Comparison of ENCODE assay signal across 19 cellular contexts in the genomic region with DNA sequence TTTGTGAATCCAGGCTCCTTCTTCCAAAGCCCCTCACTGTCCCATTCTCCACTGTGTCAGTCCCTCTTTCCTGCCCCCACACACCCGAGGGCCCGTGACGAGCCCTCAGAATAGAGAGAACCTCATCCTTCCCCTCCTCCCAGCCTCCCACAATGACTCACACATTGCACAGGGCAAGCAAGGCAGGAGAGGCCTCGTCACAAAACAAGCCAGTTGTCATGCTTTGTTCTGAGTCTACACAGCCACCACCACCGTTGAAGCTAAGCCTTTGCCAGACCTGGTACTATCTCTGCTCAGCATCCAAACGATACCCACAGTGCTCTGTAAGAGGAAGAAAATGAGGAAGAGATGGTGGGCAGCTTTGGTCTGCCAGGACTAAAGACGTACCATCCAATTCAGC.
DNase-seq lines count a peak whose midpoint lies in the region; ATAC-seq, FAIRE-seq and TF ChIP-seq lines count a peak whose summit lies in the region.
"Had no signal": no experiment of that assay in that cellular context is flagged by ENCODE, and none has a peak within 500 bp of the region (broad histone marks: within the 10 kb centered on the region; RNA-seq: fewer than 3 reads in every experiment).

No MANE protein-coding gene starts in this region.

- H3K4me3 Mint-ChIP-seq in activated T-cell treated with anti-CD3 and anti-CD28 coated beads, Interleukin-2, amount 50 U/mL, for 72 hours: no peak overlapping the region
- no peak overlapping the region for H3K4me3 Mint-ChIP-seq in activated CD8-positive, alpha-beta T cell treated with anti-CD3 and anti-CD28 coated beads, Interleukin-2, amount 10 ng/mL, durations not matched to agents 7 days and 5 days
- H3K4me3 Mint-ChIP-seq: activated CD4-positive, alpha-beta T cell treated with anti-CD3 and anti-CD28 coated beads, Interleukin-2, amount 10 ng/mL, durations not matched to agents 24 days and 14 days; stimulated activated memory B cell treated with anti-CD40 and anti-IgM and Interleukin-4, amounts not matched to agents 10 μg/mL and 1 μg/mL and 100 μg/mL, for 72 hours had no signal

- H2BK12ac ChIP-seq in H1 (ENCODE audit: low read depth, low read length) (no peak overlapping the region), trophoblast cell (ENCODE audit: low read length) (peak overlapping the region; percentile 1)

- H3K4me2 ChIP-seq in H1 (ENCODE audit: insufficient read depth in 1 of 2, low read depth in 2 of 2, low read length in 2 of 2): no peak overlapping the region
- H3K4me2 ChIP-seq in trophoblast cell (ENCODE audit: low read length): no peak overlapping the region

- H3K79me2 ChIP-seq in H1 (ENCODE audit: control insufficient read depth in 1 of 2, insufficient read depth in 2 of 2, low read length in 2 of 2) (no peaks in the 10 kb centered on the region), trophoblast cell (ENCODE audit: control insufficient read depth, insufficient read depth, low read length, poor library complexity) (peaks cover 4% of the 10 kb centered on the region)

- H2BK5ac ChIP-seq in H1 (ENCODE audit: low read depth, low read length) (no peak overlapping the region), trophoblast cell (ENCODE audit: low read depth, low read length, poor library complexity) (peak overlapping the region; percentile 18)

- TF ChIP-seq POLR2A in H1 (IDR thresholded peaks at IDR 0.05; ENCODE audit: control extremely low read depth in 1 of 2, low read depth in 2 of 2, low read length in 2 of 2): no peak

- H2BK20ac ChIP-seq in H1 (ENCODE audit: low read length): no peak overlapping the region

- H3K9me3 Mint-ChIP-seq in activated T-cell treated with anti-CD3 and anti-CD28 coated beads, Interleukin-2, amount 50 U/mL, for 72 hours: no peaks in the 10 kb centered on the region
- H3K9me3 Mint-ChIP-seq in activated CD8-positive, alpha-beta T cell treated with anti-CD3 and anti-CD28 coated beads, Interleukin-2, amount 10 ng/mL, durations not matched to agents 7 days and 5 days (ENCODE audit: insufficient read depth): no peaks in the 10 kb centered on the region
- H3K9me3 Mint-ChIP-seq: activated CD4-positive, alpha-beta T cell treated with anti-CD3 and anti-CD28 coated beads, Interleukin-2, amount 10 ng/mL, durations not matched to agents 24 days and 14 days; stimulated activated memory B cell treated with anti-CD40 and anti-IgM and Interleukin-4, amounts not matched to agents 10 μg/mL and 1 μg/mL and 100 μg/mL, for 72 hours had no signal

- H3K9ac ChIP-seq in H1 (replicated peaks in 1 of 4; ENCODE audit: extremely low read depth in 1 of 4, low read depth in 3 of 4, low read length in 3 of 4) (no peak overlapping the region), trophoblast cell (ENCODE audit: low read length) (no peak overlapping the region)

- H3K27me3 ChIP-seq in H1 (replicated peaks in 1 of 4; ENCODE audit: control insufficient read depth in 3 of 4, extremely low read depth in 1 of 4, insufficient read depth in 3 of 4, low read length in 3 of 4): no peaks in the 10 kb centered on the region; a peak in 1 of 7 replicates
- H3K27me3 ChIP-seq in trophoblast cell (ENCODE audit: insufficient read depth, low read length): no peaks in the 10 kb centered on the region
- H3K27me3 ChIP-seq: vagina had no signal

- CTCF ChIA-PET in H1 (lab: Charles Lee; ENCODE audit: partially characterized antibody): no interaction called here
- CTCF ChIA-PET in activated CD8-positive, alpha-beta T cell treated with anti-CD3 and anti-CD28 coated beads, Interleukin-2, amount 10 ng/mL, durations not matched to agents 7 days and 5 days (lab: Charles Lee): no interaction called here

- H3K23me2 ChIP-seq in H1 (ENCODE audit: low read depth, low read length): no peaks in the 10 kb centered on the region

- H3K36me3 Mint-ChIP-seq in activated T-cell treated with anti-CD3 and anti-CD28 coated beads, Interleukin-2, amount 50 U/mL, for 72 hours (ENCODE audit: insufficient read depth in 2 of 2): no peaks in the 10 kb centered on the region
- no peaks in the 10 kb centered on the region for H3K36me3 Mint-ChIP-seq in activated CD8-positive, alpha-beta T cell treated with anti-CD3 and anti-CD28 coated beads, Interleukin-2, amount 10 ng/mL, durations not matched to agents 7 days and 5 days (ENCODE audit: low read depth)
- H3K36me3 Mint-ChIP-seq: stimulated activated memory B cell treated with anti-CD40 and anti-IgM and Interleukin-4, amounts not matched to agents 10 μg/mL and 1 μg/mL and 100 μg/mL, for 72 hours had no signal

- H3K4me1 ChIP-seq in H1 (replicated peaks in 1 of 4; ENCODE audit: control insufficient read depth in 3 of 4, insufficient read depth in 4 of 4, low read length in 3 of 4): peaks cover 0 to 2% (median 1%) of the 10 kb centered on the region in 4 experiments; a peak in 3 of 7 replicates
- H3K4me1 ChIP-seq in trophoblast cell (ENCODE audit: control insufficient read depth in 1 of 2, insufficient read depth in 2 of 2, low read length in 2 of 2): peaks cover 39 to 42% of the 10 kb centered on the region in 2 experiments
- H3K4me1 ChIP-seq: vagina had no signal

- H2BK120ac ChIP-seq in H1 (replicated peaks; ENCODE audit: low read depth, low read length) (no peak overlapping the region), trophoblast cell (ENCODE audit: insufficient read depth, low read length, poor library complexity) (peak overlapping the region; percentile 77)

- TF ChIP-seq EP300 in H1 (IDR thresholded peaks at IDR 0.05; ENCODE audit: borderline replicate concordance in 1 of 2, low read depth in 2 of 2, low read length in 2 of 2): no peak

- H3K9me3 ChIP-seq in H1 (ENCODE audit: insufficient read depth in 2 of 2, low read depth in 1 of 2, low read length in 1 of 2): no peaks in the 10 kb centered on the region
- no peaks in the 10 kb centered on the region for H3K9me3 ChIP-seq in trophoblast cell (ENCODE audit: insufficient read depth, low read depth, low read length)
- H3K9me3 ChIP-seq: vagina had no signal

- no peak overlapping the region for H3K4me3 ChIP-seq in GM12865 (ENCODE audit: low read depth, low read length)
- H3K4me3 ChIP-seq in H1 (ENCODE audit: extremely low read depth in 1 of 4, insufficient read depth in 2 of 4, low read depth in 3 of 4, low read length in 4 of 4): no peak overlapping the region
- no peak overlapping the region for H3K4me3 ChIP-seq in trophoblast cell (ENCODE audit: low read depth, low read length)
- H3K4me3 ChIP-seq: vagina had no signal

- no peak for TF ChIP-seq RAD21 in H1 (IDR thresholded peaks at IDR 0.05 in 1 of 2, conservative IDR thresholded peaks at IDR 0.05 in 1 of 2; ENCODE audit: low read depth in 2 of 2, low read length in 2 of 2)

- H3K79me1 ChIP-seq in H1 (ENCODE audit: low read depth, low read length): no peaks in the 10 kb centered on the region
- peaks cover 45% of the 10 kb centered on the region for H3K79me1 ChIP-seq in trophoblast cell (ENCODE audit: low read length)

- no peaks in the 10 kb centered on the region for H3K4me1 Mint-ChIP-seq in activated T-cell treated with anti-CD3 and anti-CD28 coated beads, Interleukin-2, amount 50 U/mL, for 72 hours (ENCODE audit: low read depth)
- H3K4me1 Mint-ChIP-seq in activated CD8-positive, alpha-beta T cell treated with anti-CD3 and anti-CD28 coated beads, Interleukin-2, amount 10 ng/mL, durations not matched to agents 7 days and 5 days (ENCODE audit: low read depth): no peaks in the 10 kb centered on the region
- H3K4me1 Mint-ChIP-seq: activated CD4-positive, alpha-beta T cell treated with anti-CD3 and anti-CD28 coated beads, Interleukin-2, amount 10 ng/mL, durations not matched to agents 24 days and 14 days; stimulated activated memory B cell treated with anti-CD40 and anti-IgM and Interleukin-4, amounts not matched to agents 10 μg/mL and 1 μg/mL and 100 μg/mL, for 72 hours had no signal

- H4K8ac ChIP-seq in H1 (ENCODE audit: extremely low read depth, insufficient read depth, low read length) (no peak overlapping the region), trophoblast cell (ENCODE audit: low read depth, low read length) (no peak overlapping the region)

- H4K12ac ChIP-seq in trophoblast cell (ENCODE audit: low read depth, low read length): no peak overlapping the region

- H3K18ac ChIP-seq in H1 (ENCODE audit: extremely low read depth, low read length) (no peak overlapping the region), trophoblast cell (ENCODE audit: low read length) (peak overlapping the region; percentile 0)

- H2AFZ ChIP-seq in H1 (ENCODE audit: low read length) (peak overlapping the region; percentile 76; the same call in 1 of the 2 replicates), trophoblast cell (ENCODE audit: insufficient read depth, low read length, poor library complexity) (no peak overlapping the region)

- H2BK15ac ChIP-seq in H1 (ENCODE audit: low read length): no peak overlapping the region

- H3K14ac ChIP-seq in H1 (ENCODE audit: insufficient read length): no peak overlapping the region
- peak overlapping the region; percentile 0 for H3K14ac ChIP-seq in trophoblast cell (ENCODE audit: low read length)

- no peak for ATAC-seq in GM19035 (IDR thresholded peaks at IDR 0.05; ENCODE audit: unreplicated experiment)
- no peak for ATAC-seq in activated T-cell treated with anti-CD3 and anti-CD28 coated beads, Interleukin-2, amount 50 U/mL, for 72 hours (replicated peaks in 1 of 2)
- no peak for ATAC-seq in activated CD8-positive, alpha-beta T cell treated with anti-CD3 and anti-CD28 coated beads, Interleukin-2, amount 10 ng/mL, durations not matched to agents 7 days and 5 days
- ATAC-seq: Panc1; stimulated activated memory B cell treated with anti-CD40 and anti-IgM and Interleukin-4, amounts not matched to agents 10 μg/mL and 1 μg/mL and 100 μg/mL, for 72 hours had no signal

- no peak overlapping the region for H3K56ac ChIP-seq in H1 (replicated peaks; ENCODE audit: insufficient read length, low read depth, low read length)

- H2AK5ac ChIP-seq in H1 (ENCODE audit: low read depth, low read length) (no peak overlapping the region), trophoblast cell (ENCODE audit: low read length) (no peak overlapping the region)

- no peaks in the 10 kb centered on the region for H4K20me1 ChIP-seq in H1 (replicated peaks in 1 of 2; ENCODE audit: control insufficient read depth in 1 of 2, insufficient read depth in 2 of 2, low read length in 2 of 2)

- no peak for FAIRE-seq in H1 (lab: Jason Lieb, UNC)
- FAIRE-seq: GM19239, keratinocyte had no signal

- H3K27ac ChIP-seq in H1 (ENCODE audit: low read depth, low read length): no peak overlapping the region
- H3K27ac ChIP-seq in trophoblast cell (ENCODE audit: low read depth, low read length): peak overlapping the region; percentile 43
- H3K27ac ChIP-seq: vagina had no signal

- H4K91ac ChIP-seq in H1 (replicated peaks; ENCODE audit: insufficient read length, low read length) (no peak overlapping the region), trophoblast cell (ENCODE audit: low read depth, low read length) (peak overlapping the region; percentile 34)

- DNase-seq in GM12865 (ENCODE audit: low read depth) (peak; percentile 12), OCI-M1 (lab: John Stamatoyannopoulos, UW) (peak; percentile 33), H1 (ENCODE audit: low read depth in 1 of 2, low spot score in 2 of 2) (no peak), trophoblast cell (no peak), activated gamma-delta T cell (lab: John Stamatoyannopoulos, UW) (no peak)
- DNase-seq in activated T-cell treated with anti-CD3 and anti-CD28 coated beads, Interleukin-2, amount 50 U/mL, for 72 hours: no peak
- DNase-seq in activated CD8-positive, alpha-beta T cell treated with anti-CD3 and anti-CD28 coated beads, Interleukin-2, amount 10 ng/mL, durations not matched to agents 7 days and 5 days: no peak
- DNase-seq: activated CD4-positive, alpha-beta T cell treated with anti-CD3 and anti-CD28 coated beads, Interleukin-2, amount 10 ng/mL, durations not matched to agents 24 days and 14 days; NCI-H1436; NCI-H510A; retina; stimulated activated CD4-positive, alpha-beta T cell treated with anti-CD3 and anti-CD28 coated beads, Interleukin-4, amount 100 ng/mL, for 24 hours; T-helper 2 cell had no signal

- POLR2A ChIA-PET in H1 (lab: Charles Lee; ENCODE audit: partially characterized antibody): interaction anchor here (1.5 kb wide), 1 partner anchor 14 kb away, joined by 4 read pairs; no protein-coding TSS in a partner anchor
- POLR2A ChIA-PET in activated CD8-positive, alpha-beta T cell treated with anti-CD3 and anti-CD28 coated beads, Interleukin-2, amount 10 ng/mL, durations not matched to agents 7 days and 5 days (lab: Charles Lee): no interaction called here

- no peak for TF ChIP-seq CTCF in GM12865 (IDR thresholded peaks at IDR 0.05; ENCODE audit: insufficient read depth, low read depth, low read length, missing control alignments)
- TF ChIP-seq CTCF in H1 (IDR thresholded peaks at IDR 0.05; ENCODE audit: control extremely low read depth in 1 of 3, insufficient read depth in 1 of 3, low read depth in 1 of 3, low read length in 3 of 3): no peak

- no peak overlapping the region for H4K5ac ChIP-seq in H1 (ENCODE audit: insufficient read length, low read depth, low read length)

- H3K36me3 ChIP-seq in H1 (ENCODE audit: control insufficient read depth in 2 of 4, insufficient read depth in 4 of 4, low read length in 3 of 4): no peaks in the 10 kb centered on the region
- H3K36me3 ChIP-seq in trophoblast cell (ENCODE audit: control insufficient read depth in 1 of 2, insufficient read depth in 2 of 2, low read length in 2 of 2): no peaks in the 10 kb centered on the region
- H3K36me3 ChIP-seq: vagina had no signal

- 89% methylated on average over 7 of the region's 7 CpGs; no CpG with 5 or more reads in 1 of the 2 experiments for WGBS in H1 (ENCODE audit: extremely low coverage in 1 of 2, insufficient coverage in 1 of 2, insufficient read length in 1 of 2, insufficient replicate concordance in 2 of 2, low coverage in 1 of 2, low lambda C conversion rate in 2 of 2, missing lambda C conversion rate in 1 of 2), 2 experiments
- no CpG with 5 or more reads among the region's 7 CpGs for WGBS in trophoblast cell (ENCODE audit: extremely low coverage, insufficient coverage, insufficient read length)

- H3K27ac Mint-ChIP-seq in activated T-cell treated with anti-CD3 and anti-CD28 coated beads, Interleukin-2, amount 50 U/mL, for 72 hours: no peak overlapping the region
- H3K27ac Mint-ChIP-seq in activated CD8-positive, alpha-beta T cell treated with anti-CD3 and anti-CD28 coated beads, Interleukin-2, amount 10 ng/mL, durations not matched to agents 7 days and 5 days: no peak overlapping the region
- H3K27ac Mint-ChIP-seq: activated CD4-positive, alpha-beta T cell treated with anti-CD3 and anti-CD28 coated beads, Interleukin-2, amount 10 ng/mL, durations not matched to agents 24 days and 14 days; stimulated activated memory B cell treated with anti-CD40 and anti-IgM and Interleukin-4, amounts not matched to agents 10 μg/mL and 1 μg/mL and 100 μg/mL, for 72 hours had no signal

- H3K23ac ChIP-seq in H1 (ENCODE audit: insufficient read length) (no peak overlapping the region), trophoblast cell (ENCODE audit: low read length) (no peak overlapping the region)

- H3K4ac ChIP-seq in H1 (replicated peaks; ENCODE audit: insufficient read length, low read depth, low read length): no peak overlapping the region
- H3K4ac ChIP-seq in trophoblast cell (ENCODE audit: low read depth, low read length): no peak overlapping the region

- H3K27me3 Mint-ChIP-seq in activated T-cell treated with anti-CD3 and anti-CD28 coated beads, Interleukin-2, amount 50 U/mL, for 72 hours (ENCODE audit: low read depth): peaks cover 19% of the 10 kb centered on the region
- H3K27me3 Mint-ChIP-seq in activated CD8-positive, alpha-beta T cell treated with anti-CD3 and anti-CD28 coated beads, Interleukin-2, amount 10 ng/mL, durations not matched to agents 7 days and 5 days (ENCODE audit: low read depth): peaks cover 11% of the 10 kb centered on the region
- H3K27me3 Mint-ChIP-seq: stimulated activated memory B cell treated with anti-CD40 and anti-IgM and Interleukin-4, amounts not matched to agents 10 μg/mL and 1 μg/mL and 100 μg/mL, for 72 hours had no signal

Comparison
In these comparisons a context has a peak if more than half of its experiments do, and no peak if none do; other contexts are left out.
1. DNase-seq: peak in GM12865 (single experiment) and OCI-M1 (single experiment); none in H1 (0 of 2), trophoblast cell (0 of 2), activated T-cell treated with anti-CD3 and anti-CD28 coated beads, Interleukin-2, amount 50 U/mL, for 72 hours (0 of 2), activated CD8-positive, alpha-beta T cell treated with anti-CD3 and anti-CD28 coated beads, Interleukin-2, amount 10 ng/mL, durations not matched to agents 7 days and 5 days (single experiment) and activated gamma-delta T cell (single experiment).